29 cellular contexts compared by ENCODE assay signal in the genomic region with DNA sequence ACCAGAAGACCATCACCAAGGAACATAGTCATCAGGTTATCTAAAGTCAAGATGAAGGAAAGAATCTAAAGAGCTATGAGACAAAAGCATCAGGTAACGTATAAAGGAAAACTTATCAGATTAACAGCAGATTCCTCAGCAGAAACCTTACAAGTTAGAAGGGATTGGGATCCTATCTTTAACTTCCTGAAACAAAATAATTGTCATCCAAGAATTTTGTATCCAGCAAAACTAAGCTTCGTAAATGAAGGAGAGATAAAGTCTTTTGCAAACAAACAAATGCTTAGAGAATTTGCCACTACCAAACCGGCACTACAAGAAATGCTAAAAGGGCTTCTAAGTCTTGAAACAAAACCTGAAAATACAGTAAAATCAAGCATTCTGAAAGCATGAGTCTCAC.
"Had no signal": no experiment of that assay in that cellular context is flagged by ENCODE, and none has a peak within 500 bp of the region (broad histone marks: within the 10 kb centered on the region; RNA-seq: fewer than 3 reads in every experiment).

No MANE protein-coding gene starts in this region.

- H3K27me3 ChIP-seq: stomach, suprapubic skin, testis, thyroid gland, tibial artery, tibial nerve, transverse colon, upper lobe of left lung, upper lobe of right lung, uterus, vagina had no signal

- FAIRE-seq: urothelium cell line had no signal

- DNase-seq: stimulated activated CD4-positive, alpha-beta T cell treated with anti-CD3 and anti-CD28 coated beads, Interleukin-2, amount 100 ng/mL, for 48 hours; stimulated activated CD4-positive, alpha-beta T cell treated with anti-CD3 and anti-CD28 coated beads, Interleukin-4, amount 100 ng/mL, for 1 hour; stimulated activated CD4-positive, alpha-beta T cell treated with anti-CD3 and anti-CD28 coated beads, Interleukin-4, amount 100 ng/mL, for 24 hours; stimulated activated CD4-positive, alpha-beta T cell treated with anti-CD3 and anti-CD28 coated beads, Interleukin-4, amount 100 ng/mL, for 4 hours; stimulated activated CD8-positive, alpha-beta memory T cell treated with anti-CD3 and anti-CD28 coated beads, Interleukin-4, amount 100 ng/mL, for 48 hours; stimulated activated naive B cell treated with anti-CD40 and anti-IgM and Interleukin-4, amounts not matched to agents 10 μg/mL and 1 μg/mL and 100 μg/mL, for 72 hours; stimulated activated naive CD4-positive, alpha-beta T cell; stimulated activated naive CD4-positive, alpha-beta T cell treated with Interleukin-2 at 50 U/mL for 16 hours; stimulated activated naive CD8-positive, alpha-beta T cell treated with anti-CD3 and anti-CD28 coated beads, Interleukin-15, amount 100 ng/mL, for 72 hours; stimulated activated naive CD8-positive, alpha-beta T cell treated with anti-CD3 and anti-CD28 coated beads, Interleukin-15, Interleukin-2, amounts not matched to agents 100 U/mL and 50 U/mL, for 24 hours; stomach; substantia nigra; testis; thyroid gland; tibial artery; transverse colon; trophoblast cell; upper lobe of left lung; upper lobe of right lung; uterus had no signal

- H3K9me3 ChIP-seq: testis, thyroid gland, vagina had no signal

- H3K36me3 Mint-ChIP-seq: stimulated activated effector memory CD8-positive, alpha-beta T cell treated with anti-CD3 and anti-CD28 coated beads, Interleukin-12 subunit alpha, Interleukin-12 subunit beta, amount 100 ng/mL, for 72 hours; type B pancreatic cell had no signal

- H3K36me3 ChIP-seq: stomach, suprapubic skin, thoracic aorta, thyroid gland, tibial artery, tibial nerve, transverse colon, upper lobe of left lung, upper lobe of right lung, uterus, vagina had no signal

- H3K4me1 ChIP-seq: stomach, suprapubic skin, testis, thyroid gland, tibial artery, tibial nerve, transverse colon, upper lobe of left lung, upper lobe of right lung, uterus, vagina had no signal

- H3K4me3 Mint-ChIP-seq: stimulated activated effector memory CD8-positive, alpha-beta T cell treated with anti-CD3 and anti-CD28 coated beads, Interleukin-12 subunit alpha, Interleukin-12 subunit beta, amount 100 ng/mL, for 72 hours; stimulated activated memory B cell treated with anti-CD40 and anti-IgM and Interleukin-4, amounts not matched to agents 10 μg/mL and 1 μg/mL and 100 μg/mL, for 72 hours; stimulated activated naive B cell treated with anti-CD40 and anti-IgM and Interleukin-4, amounts not matched to agents 10 μg/mL and 1 μg/mL and 100 μg/mL, for 72 hours; stimulated activated naive CD8-positive, alpha-beta T cell treated with anti-CD3 and anti-CD28 coated beads, Interleukin-15, amount 100 ng/mL, for 72 hours; stimulated activated naive CD8-positive, alpha-beta T cell treated with anti-CD3 and anti-CD28 coated beads, Interleukin-15, Interleukin-2, amounts not matched to agents 100 ng/mL and 50 ng/mL, for 24 hours; type B pancreatic cell had no signal

- H3K27ac ChIP-seq: stomach, suprapubic skin, testis, thoracic aorta, thyroid gland, tibial artery, tibial nerve, transverse colon, upper lobe of left lung, upper lobe of right lung, uterus, vagina had no signal

- H3K4me1 Mint-ChIP-seq: stimulated activated effector memory CD8-positive, alpha-beta T cell treated with anti-CD3 and anti-CD28 coated beads, Interleukin-12 subunit alpha, Interleukin-12 subunit beta, amount 100 ng/mL, for 72 hours; stimulated activated memory B cell treated with anti-CD40 and anti-IgM and Interleukin-4, amounts not matched to agents 10 μg/mL and 1 μg/mL and 100 μg/mL, for 72 hours; stimulated activated naive CD8-positive, alpha-beta T cell treated with anti-CD3 and anti-CD28 coated beads, Interleukin-15, amount 100 ng/mL, for 72 hours had no signal

- H3K4me3 ChIP-seq: stomach, suprapubic skin, testis, thoracic aorta, thyroid gland, tibial artery, tibial nerve, transverse colon, upper lobe of left lung, upper lobe of right lung, uterus, vagina had no signal

- H3K27ac Mint-ChIP-seq: stimulated activated effector memory CD8-positive, alpha-beta T cell treated with anti-CD3 and anti-CD28 coated beads, Interleukin-12 subunit alpha, Interleukin-12 subunit beta, amount 100 ng/mL, for 72 hours; stimulated activated memory B cell treated with anti-CD40 and anti-IgM and Interleukin-4, amounts not matched to agents 10 μg/mL and 1 μg/mL and 100 μg/mL, for 72 hours; stimulated activated naive B cell treated with anti-CD40 and anti-IgM and Interleukin-4, amounts not matched to agents 10 μg/mL and 1 μg/mL and 100 μg/mL, for 72 hours; stimulated activated naive CD8-positive, alpha-beta T cell treated with anti-CD3 and anti-CD28 coated beads, Interleukin-15, amount 100 ng/mL, for 72 hours; type B pancreatic cell had no signal

- H3K27me3 Mint-ChIP-seq: stimulated activated memory B cell treated with anti-CD40 and anti-IgM and Interleukin-4, amounts not matched to agents 10 μg/mL and 1 μg/mL and 100 μg/mL, for 72 hours; stimulated activated naive CD8-positive, alpha-beta T cell treated with anti-CD3 and anti-CD28 coated beads, Interleukin-15, amount 100 ng/mL, for 72 hours; stimulated activated naive CD8-positive, alpha-beta T cell treated with anti-CD3 and anti-CD28 coated beads, Interleukin-15, Interleukin-2, amounts not matched to agents 100 ng/mL and 50 ng/mL, for 24 hours; type B pancreatic cell had no signal
